ENCODE assay signal across 12 cellular contexts in genomic region chr10:3848768-3849643, GRCh38.
A peak's percentile ranks its signal among the peaks of the same experiment; 100 is the strongest.
DNase-seq lines count a peak whose midpoint lies in the region; ATAC-seq lines count a peak whose summit lies in the region.
"Had no signal": no experiment of that assay in that cellular context is flagged by ENCODE, and none has a peak within 500 bp of the region (broad histone marks: within the 10 kb centered on the region; RNA-seq: fewer than 3 reads in every experiment).

No MANE protein-coding gene starts in this region.

- H3K27me3 ChIP-seq in MG63: no peaks in the 10 kb centered on the region
- H3K27me3 ChIP-seq: upper lobe of right lung had no signal

- no peak overlapping the region for H3K4me3 ChIP-seq in MG63
- H3K4me3 ChIP-seq: upper lobe of right lung had no signal

- H3K36me3 ChIP-seq in MG63: no peaks in the 10 kb centered on the region
- H3K36me3 ChIP-seq: upper lobe of right lung had no signal

- DNase-seq in activated CD4-positive, CD25-positive, alpha-beta regulatory T cell treated with anti-CD3 and anti-CD28 coated beads, Interleukin-2, amount 50 U/mL, for 72 hours: no peak
- DNase-seq in MG63 (peak; percentile 38), dedifferentiated amniotic fluid mesenchymal stem cell (ENCODE audit: extremely low spot score) (peak; percentile 59), SW480 (ENCODE audit: low spot score) (no peak), NCI-H1436 (lab: John Stamatoyannopoulos, UW) (no peak), HK-2 (ENCODE audit: unreplicated experiment) (no peak)
- DNase-seq in stimulated activated CD4-positive, alpha-beta T cell treated with anti-CD3 and anti-CD28 coated beads, Interleukin-1b, Interleukin-23, amount 100 ng/mL, for 48 hours: peak; percentile 57
- DNase-seq: activated CD4-positive, alpha-beta T cell treated with anti-CD3 and anti-CD28 coated beads for 1 hour; nucleus accumbens; SHP77; upper lobe of right lung had no signal

- peak; percentile 22 to 42 for ATAC-seq in activated CD4-positive, CD25-positive, alpha-beta regulatory T cell treated with anti-CD3 and anti-CD28 coated beads, Interleukin-2, amount 50 U/mL, for 24 hours
- ATAC-seq: upper lobe of right lung had no signal

- H3K9me3 ChIP-seq in MG63: no peaks in the 10 kb centered on the region
- H3K9me3 ChIP-seq: upper lobe of right lung had no signal

Comparison
In these comparisons a context has a peak if more than half of its experiments do, and no peak if none do; other contexts are left out.
1. DNase-seq: peak in MG63 (single experiment), dedifferentiated amniotic fluid mesenchymal stem cell (single experiment) and stimulated activated CD4-positive, alpha-beta T cell treated with anti-CD3 and anti-CD28 coated beads, Interleukin-1b, Interleukin-23, amount 100 ng/mL, for 48 hours (single experiment); none in activated CD4-positive, CD25-positive, alpha-beta regulatory T cell treated with anti-CD3 and anti-CD28 coated beads, Interleukin-2, amount 50 U/mL, for 72 hours (single experiment), SW480 (single experiment), NCI-H1436 (single experiment) and HK-2 (single experiment).